ENCODE assay signal across 14 cellular contexts in genomic region chr6:74715362-74716068, GRCh38.
DNase-seq lines count a peak whose midpoint lies in the region; ATAC-seq, FAIRE-seq and TF ChIP-seq lines count a peak whose summit lies in the region.
"Had no signal": no experiment of that assay in that cellular context is flagged by ENCODE, and none has a peak within 500 bp of the region (broad histone marks: within the 10 kb centered on the region; RNA-seq: fewer than 3 reads in every experiment).

No MANE protein-coding gene starts in this region.

- H3K27ac ChIP-seq in adrenal gland: no peak overlapping the region
- H3K27ac ChIP-seq: coronary artery, esophagus squamous epithelium, skin epidermis, stomach had no signal

- POLR2A ChIA-PET in activated CD4-positive, alpha-beta T cell treated with anti-CD3 and anti-CD28 coated beads for 36 hours (lab: Charles Lee): no interaction called here

- H3K4me3 ChIP-seq in bronchial epithelial cell (ENCODE audit: low read depth, low read length): no peak overlapping the region
- no peak overlapping the region for H3K4me3 ChIP-seq in skeletal muscle cell (ENCODE audit: low read depth, low read length)
- no peak overlapping the region for H3K4me3 ChIP-seq in adrenal gland
- H3K4me3 ChIP-seq: coronary artery, esophagus squamous epithelium, skin epidermis, stomach had no signal

- CTCF ChIA-PET in activated CD4-positive, alpha-beta T cell treated with anti-CD3 and anti-CD28 coated beads for 36 hours (lab: Charles Lee): no interaction called here

- H3K27me3 Mint-ChIP-seq in activated CD4-positive, alpha-beta T cell treated with anti-CD3 and anti-CD28 coated beads for 36 hours: no peaks in the 10 kb centered on the region
- H3K27me3 Mint-ChIP-seq: activated naive CD8-positive, alpha-beta T cell treated with anti-CD3 and anti-CD28 coated beads, Interleukin-2, amount 10 ng/mL, durations not matched to agents 7 days and 5 days had no signal

- no peak overlapping the region for H3K4me3 Mint-ChIP-seq in activated CD4-positive, alpha-beta T cell treated with anti-CD3 and anti-CD28 coated beads for 36 hours
- H3K4me3 Mint-ChIP-seq: activated naive CD8-positive, alpha-beta T cell treated with anti-CD3 and anti-CD28 coated beads, Interleukin-2, amount 10 ng/mL, durations not matched to agents 7 days and 5 days had no signal

- intact Hi-C loops in activated CD4-positive, alpha-beta T cell treated with anti-CD3 and anti-CD28 coated beads for 36 hours (cut with DNase I, micrococcal nuclease): no loop called here
- intact Hi-C loops in adrenal gland (cut with DNase I): no loop called here

- ATAC-seq in GM18907 (IDR thresholded peaks at IDR 0.05; ENCODE audit: unreplicated experiment) (peak; percentile 65), HG02642 (IDR thresholded peaks at IDR 0.05; ENCODE audit: poor library complexity, unreplicated experiment) (no peak)
- no peak for ATAC-seq in activated CD4-positive, alpha-beta T cell treated with anti-CD3 and anti-CD28 coated beads for 36 hours

- H3K9me3 ChIP-seq in adrenal gland (replicated peaks in 1 of 3): peaks cover 0 to 11% (median 0%) of the 10 kb centered on the region in 3 donors
- H3K9me3 ChIP-seq: esophagus squamous epithelium had no signal

- H3K36me3 Mint-ChIP-seq in activated CD4-positive, alpha-beta T cell treated with anti-CD3 and anti-CD28 coated beads for 36 hours (ENCODE audit: low read depth): no peaks in the 10 kb centered on the region
- H3K36me3 Mint-ChIP-seq: activated naive CD8-positive, alpha-beta T cell treated with anti-CD3 and anti-CD28 coated beads, Interleukin-2, amount 10 ng/mL, durations not matched to agents 7 days and 5 days had no signal

- H3K27ac Mint-ChIP-seq in activated CD4-positive, alpha-beta T cell treated with anti-CD3 and anti-CD28 coated beads for 36 hours: no peak overlapping the region
- H3K27ac Mint-ChIP-seq: activated naive CD8-positive, alpha-beta T cell treated with anti-CD3 and anti-CD28 coated beads, Interleukin-2, amount 10 ng/mL, durations not matched to agents 7 days and 5 days had no signal

- peaks cover 2% of the 10 kb centered on the region for H3K9me3 Mint-ChIP-seq in activated CD4-positive, alpha-beta T cell treated with anti-CD3 and anti-CD28 coated beads for 36 hours (ENCODE audit: low read depth)
- H3K9me3 Mint-ChIP-seq: activated naive CD8-positive, alpha-beta T cell treated with anti-CD3 and anti-CD28 coated beads, Interleukin-2, amount 10 ng/mL, durations not matched to agents 7 days and 5 days had no signal

- no peak for TF ChIP-seq POLR2A in adrenal gland (IDR thresholded peaks at IDR 0.05)

- DNase-seq in M059J (ENCODE audit: low read depth): peak; percentile 56
- DNase-seq in bronchial epithelial cell (ENCODE audit: low read depth): peak; percentile 84
- peak; percentile 47 for DNase-seq in skeletal muscle cell (ENCODE audit: low read depth)
- DNase-seq in activated CD4-positive, alpha-beta T cell treated with anti-CD3 and anti-CD28 coated beads for 36 hours: no peak
- DNase-seq in adrenal gland: no peak
- DNase-seq: activated naive CD8-positive, alpha-beta T cell treated with anti-CD3 and anti-CD28 coated beads, Interleukin-2, amount 10 ng/mL, durations not matched to agents 7 days and 5 days; esophagus squamous epithelium; mesendoderm; NCI-H2029 treated with DMSO at 0.1 percent for 48 hours; stomach had no signal

- H3K36me3 ChIP-seq in bronchial epithelial cell (ENCODE audit: control insufficient read depth, insufficient read depth, low read length) (no peaks in the 10 kb centered on the region), adrenal gland (replicated peaks in 1 of 2) (no peaks in the 10 kb centered on the region)
- H3K36me3 ChIP-seq: esophagus squamous epithelium, stomach had no signal

- no peak for TF ChIP-seq CTCF in bronchial epithelial cell (IDR thresholded peaks at IDR 0.05; ENCODE audit: insufficient read depth, low read length, severe bottlenecking)
- TF ChIP-seq CTCF in adrenal gland (IDR thresholded peaks at IDR 0.05): no peak

- no peaks in the 10 kb centered on the region for H3K27me3 ChIP-seq in bronchial epithelial cell (ENCODE audit: control insufficient read depth, insufficient read depth, low read length)
- H3K27me3 ChIP-seq in adrenal gland: no peaks in the 10 kb centered on the region
- H3K27me3 ChIP-seq: esophagus squamous epithelium, stomach had no signal

- WGBS in adrenal gland, 4 donors: 44 to 81% (median 62%) methylated on average over 1 of the region's 1 CpG

- FAIRE-seq in bronchial epithelial cell (lab: Jason Lieb, UNC): no peak

- H3K4me1 Mint-ChIP-seq in activated CD4-positive, alpha-beta T cell treated with anti-CD3 and anti-CD28 coated beads for 36 hours: no peaks in the 10 kb centered on the region
- H3K4me1 Mint-ChIP-seq: activated naive CD8-positive, alpha-beta T cell treated with anti-CD3 and anti-CD28 coated beads, Interleukin-2, amount 10 ng/mL, durations not matched to agents 7 days and 5 days had no signal

- no peaks in the 10 kb centered on the region for H3K4me1 ChIP-seq in adrenal gland (replicated peaks in 1 of 2)
- H3K4me1 ChIP-seq: esophagus squamous epithelium, stomach had no signal

Comparison
In these comparisons a context has a peak if more than half of its experiments do, and no peak if none do; other contexts are left out.
1. DNase-seq: peak in M059J (single experiment), bronchial epithelial cell (single experiment) and skeletal muscle cell (single experiment); none in activated CD4-positive, alpha-beta T cell treated with anti-CD3 and anti-CD28 coated beads for 36 hours (single experiment) and adrenal gland (0 of 7).